In the genomic region with DNA sequence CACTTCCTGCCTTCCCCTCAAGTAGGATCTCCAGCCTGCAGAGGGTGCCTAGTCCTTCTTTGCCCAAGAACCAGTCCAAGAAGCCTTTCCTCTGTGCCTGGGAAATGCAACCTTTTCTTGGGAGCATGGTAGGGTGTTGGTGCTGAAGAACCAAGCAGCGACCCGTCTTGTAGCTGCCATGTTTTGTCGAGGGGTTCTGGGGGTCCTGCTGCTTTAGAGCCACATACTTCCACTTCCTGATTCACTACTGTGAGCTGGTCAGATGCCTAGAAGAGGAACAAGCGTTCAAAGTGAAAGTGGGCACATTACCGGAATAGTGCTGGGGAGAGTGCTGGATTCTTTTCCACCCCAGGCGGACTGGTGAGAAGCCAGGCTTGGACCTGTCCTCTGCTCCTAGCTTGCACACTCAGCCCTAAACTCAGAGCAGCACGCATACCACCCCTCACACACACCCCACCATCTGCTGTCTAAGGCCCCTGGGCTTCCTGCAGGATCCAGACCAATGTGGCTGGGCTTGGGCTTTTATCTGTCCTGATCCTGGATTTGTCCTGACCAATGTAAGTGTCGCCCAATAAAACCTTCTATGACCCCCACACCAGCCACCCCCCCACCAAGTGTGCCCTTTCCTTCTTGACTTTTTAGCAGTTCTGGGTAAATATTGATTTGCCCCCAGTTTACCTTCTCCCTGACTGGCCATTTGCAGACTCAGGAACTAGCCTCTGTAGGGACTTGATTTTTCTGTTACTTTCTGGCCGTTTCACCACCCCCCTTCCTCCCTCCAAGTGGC, we compare ENCODE assay signal across 7 cellular contexts. TPM values are rescaled to one million over a fixed set of nuclear protein-coding genes. Genes with fewer than 3 reads are reported as not detected.
A peak's percentile ranks its signal among the peaks of the same experiment; 100 is the strongest.
DNase-seq lines count a peak whose midpoint lies in the region; ATAC-seq and TF ChIP-seq lines count a peak whose summit lies in the region.
"Had no signal": no experiment of that assay in that cellular context is flagged by ENCODE, and none has a peak within 500 bp of the region (broad histone marks: within the 10 kb centered on the region; RNA-seq: fewer than 3 reads in every experiment).

No MANE protein-coding gene starts in this region.

- H2AFZ ChIP-seq in PC-9, result no peak overlapping the region

- H3K9me3 Mint-ChIP-seq in Calu3 (ENCODE audit: low read depth, unreplicated experiment), result no peaks in the 10 kb centered on the region
- no peaks in the 10 kb centered on the region for H3K9me3 Mint-ChIP-seq in activated CD8-positive, alpha-beta memory T cell treated with anti-CD3 and anti-CD28 coated beads, Interleukin-2, amount 10 ng/mL, durations not matched to agents 7 days and 5 days (ENCODE audit: low read depth)

- H3K4me3 ChIP-seq in PC-9 (no peak overlapping the region), left lung (no peak overlapping the region)

- H3F3A ChIP-seq in PC-9 (ENCODE audit: insufficient read depth, low read depth), result peaks cover 19% of the 10 kb centered on the region; the same call in 1 of the 2 replicates

- no peaks in the 10 kb centered on the region for H3K9me2 ChIP-seq in PC-9 (ENCODE audit: insufficient read depth)

- H3K36me3 ChIP-seq in PC-9 (ENCODE audit: low read depth), result no peaks in the 10 kb centered on the region
- H3K36me3 ChIP-seq in left lung, result no peaks in the 10 kb centered on the region

- no peaks in the 10 kb centered on the region for H3K4me1 ChIP-seq in PC-9 (replicated peaks; ENCODE audit: insufficient read depth)
- peaks cover 4 to 49% of the 10 kb centered on the region in 2 donors for H3K4me1 ChIP-seq in left lung

- H3K9me3 ChIP-seq in PC-9 (ENCODE audit: insufficient read depth, low read depth), result no peaks in the 10 kb centered on the region
- no peaks in the 10 kb centered on the region for H3K9me3 ChIP-seq in left lung

- peaks cover 63% of the 10 kb centered on the region for H3K27me3 Mint-ChIP-seq in Calu3 (ENCODE audit: unreplicated experiment)
- H3K27me3 Mint-ChIP-seq in activated CD8-positive, alpha-beta memory T cell treated with anti-CD3 and anti-CD28 coated beads, Interleukin-2, amount 10 ng/mL, durations not matched to agents 7 days and 5 days, result peaks cover 92% of the 10 kb centered on the region

- H3K27ac ChIP-seq in PC-9 (no peak overlapping the region), left lung (no peak overlapping the region)

- H3K79me2 ChIP-seq in PC-9 (ENCODE audit: low read depth), result no peaks in the 10 kb centered on the region

- H3K27ac Mint-ChIP-seq in Calu3 (ENCODE audit: unreplicated experiment), result no peak overlapping the region
- no peak overlapping the region for H3K27ac Mint-ChIP-seq in activated CD8-positive, alpha-beta memory T cell treated with anti-CD3 and anti-CD28 coated beads, Interleukin-2, amount 10 ng/mL, durations not matched to agents 7 days and 5 days

- TF ChIP-seq CTCF in Calu3 (IDR thresholded peaks at IDR 0.05; ENCODE audit: unreplicated experiment) (no peak), PC-9 (conservative IDR thresholded peaks at IDR 0.05) (no peak), left lung (IDR thresholded peaks at IDR 0.05) (no peak)

- H3K4me3 Mint-ChIP-seq in Calu3 (ENCODE audit: low read depth, unreplicated experiment), result peak overlapping the region; percentile 71
- no peak overlapping the region for H3K4me3 Mint-ChIP-seq in activated CD8-positive, alpha-beta memory T cell treated with anti-CD3 and anti-CD28 coated beads, Interleukin-2, amount 10 ng/mL, durations not matched to agents 7 days and 5 days

- H3K27me3 ChIP-seq in PC-9 (ENCODE audit: insufficient read depth, low read depth), result peaks cover 19% of the 10 kb centered on the region; the same call in 1 of the 2 replicates
- peaks cover 97 to 98% of the 10 kb centered on the region in 2 donors for H3K27me3 ChIP-seq in left lung

- POLR2A ChIA-PET in PC-9 (lab: Charles Lee; ENCODE audit: unreplicated experiment), result no interaction called here

- no peak for DNase-seq in Calu3
- no peak for DNase-seq in PC-9
- no peak for DNase-seq in left lung
- DNase-seq in stimulated activated CD4-positive, alpha-beta T cell treated with anti-CD3 and anti-CD28 coated beads, Interleukin-4, amount 100 ng/mL, for 4 hours, result no peak
- DNase-seq in activated CD8-positive, alpha-beta memory T cell treated with anti-CD3 and anti-CD28 coated beads, Interleukin-2, amount 10 ng/mL, durations not matched to agents 7 days and 5 days, result no peak
- DNase-seq: stimulated activated CD8-positive, alpha-beta memory T cell treated with anti-CD3 and anti-CD28 coated beads, Interleukin-4, amount 100 ng/mL, for 48 hours had no signal

- CTCF ChIA-PET in Calu3 (lab: Charles Lee), result interaction anchor here (0.7 kb wide), 1 partner anchor 9 kb away, joined by 3 read pairs; no protein-coding TSS in a partner anchor
- CTCF ChIA-PET in PC-9 (lab: Charles Lee), result no interaction called here
- CTCF ChIA-PET in activated CD8-positive, alpha-beta memory T cell treated with anti-CD3 and anti-CD28 coated beads, Interleukin-2, amount 10 ng/mL, durations not matched to agents 7 days and 5 days (lab: Charles Lee), result interaction anchor here (1.2 to 2.4 kb wide), 2 partner anchors 10 to 22 kb away, joined by 4 to 10 read pairs; no protein-coding TSS in a partner anchor

- peaks cover 25% of the 10 kb centered on the region for H3K36me3 Mint-ChIP-seq in Calu3 (ENCODE audit: insufficient read depth, unreplicated experiment)
- no peaks in the 10 kb centered on the region for H3K36me3 Mint-ChIP-seq in activated CD8-positive, alpha-beta memory T cell treated with anti-CD3 and anti-CD28 coated beads, Interleukin-2, amount 10 ng/mL, durations not matched to agents 7 days and 5 days

- intact Hi-C loops in Calu3 (cut with micrococcal nuclease; ENCODE audit: unreplicated experiment), result no loop called here
- intact Hi-C loops in PC-9 (cut with micrococcal nuclease; ENCODE audit: unreplicated experiment), result loop anchor here (5.0 kb wide), 1 partner anchor 461 kb away; a partner anchor contains a TSS
- intact Hi-C loops in left lung (cut with DNase I), result no loop called here

- ATAC-seq in left lung (peak; percentile 45), HG03439 (IDR thresholded peaks at IDR 0.05; ENCODE audit: unreplicated experiment) (no peak)
- no peak for ATAC-seq in activated CD8-positive, alpha-beta memory T cell treated with anti-CD3 and anti-CD28 coated beads, Interleukin-2, amount 10 ng/mL, durations not matched to agents 7 days and 5 days

- BruUV-seq in Calu3 (replicated peaks; lab: Mats Ljungman, UMichigan) (no TSS peak), PC-9 (replicated peaks; lab: Mats Ljungman, UMichigan) (no TSS peak)

- no peaks in the 10 kb centered on the region for H4K20me1 ChIP-seq in PC-9 (ENCODE audit: insufficient read depth)

- H3K4me2 ChIP-seq in PC-9, result peak overlapping the region; percentile 92; the same call in 1 of the 2 replicates

- H3K4me1 Mint-ChIP-seq in Calu3 (ENCODE audit: low read depth, unreplicated experiment), result peaks cover 10% of the 10 kb centered on the region
- peaks cover 30% of the 10 kb centered on the region for H3K4me1 Mint-ChIP-seq in activated CD8-positive, alpha-beta memory T cell treated with anti-CD3 and anti-CD28 coated beads, Interleukin-2, amount 10 ng/mL, durations not matched to agents 7 days and 5 days

RNA-seq across cellular contexts. Expression of a gene that starts 1.5 kb away (rescaled TPM):
- 1.3 and 1.6 TPM in 2 replicates for total RNA-seq in Calu3 (2022)
- 0.35 and 0.40 TPM in 2 replicates for total RNA-seq in PC-9 (2021)
- not detected for total RNA-seq in left lung
- total RNA-seq in activated CD8-positive, alpha-beta memory T cell treated with anti-CD3 and anti-CD28 coated beads, Interleukin-2, amount 10 ng/mL, durations not matched to agents 7 days and 5 days, result not detected

RNA-seq across cellular contexts. Expression of a gene that starts 16.4 kb away (rescaled TPM):
- total RNA-seq in Calu3 (2022) (0.39 and 0.54 TPM in 2 replicates), PC-9 (2021) (0.26 and 0.43 TPM in 2 replicates), left lung (under 1 TPM in 1 of 2 donors, not detected in 1; 0.10 TPM)
- not detected for total RNA-seq in activated CD8-positive, alpha-beta memory T cell treated with anti-CD3 and anti-CD28 coated beads, Interleukin-2, amount 10 ng/mL, durations not matched to agents 7 days and 5 days

RNA-seq across cellular contexts. Expression of a gene that starts 27.3 kb away (rescaled TPM):
- total RNA-seq in Calu3 (2022), result 11.8 and 12.1 TPM in 2 replicates
- not detected in 2 replicates for total RNA-seq in PC-9 (2021)
- total RNA-seq in left lung, result under 1 TPM; 0.42 to 0.55 TPM
- total RNA-seq in activated CD8-positive, alpha-beta memory T cell treated with anti-CD3 and anti-CD28 coated beads, Interleukin-2, amount 10 ng/mL, durations not matched to agents 7 days and 5 days, result not detected

RNA-seq across cellular contexts. Expression of a gene that starts 36.1 kb away (rescaled TPM):
- total RNA-seq in Calu3 (2022) (1.7 and 2.5 TPM in 2 replicates), PC-9 (2021) (1.9 and 2.5 TPM in 2 replicates), left lung (1 to 10 TPM in 1 of 2 donors, under 1 TPM in 1; 0.73 to 1.4 TPM)
- total RNA-seq in activated CD8-positive, alpha-beta memory T cell treated with anti-CD3 and anti-CD28 coated beads, Interleukin-2, amount 10 ng/mL, durations not matched to agents 7 days and 5 days, result not detected

RNA-seq across cellular contexts. Expression of a gene that starts 41.2 kb away (rescaled TPM):
- not detected in 2 replicates for total RNA-seq in Calu3 (2022)
- total RNA-seq in PC-9 (2021), result not detected in 2 replicates
- not detected for total RNA-seq in left lung
- total RNA-seq in activated CD8-positive, alpha-beta memory T cell treated with anti-CD3 and anti-CD28 coated beads, Interleukin-2, amount 10 ng/mL, durations not matched to agents 7 days and 5 days, result not detected
